Comparison of ENCODE assay signal across 26 cellular contexts in genomic region chr3:22627993-22628499, GRCh38.
"Had no signal": no experiment of that assay in that cellular context is flagged by ENCODE, and none has a peak within 500 bp of the region (broad histone marks: within the 10 kb centered on the region; RNA-seq: fewer than 3 reads in every experiment).

No MANE protein-coding gene starts in this region.

- ATAC-seq: mucosa of descending colon; naive thymus-derived CD4-positive, alpha-beta T cell; natural killer cell treated with Interleukin-12 subunit alpha and Interleukin-12 subunit beta and Interleukin-15 and Interleukin-18, amount 100 ng/mL, for 72 hours; sciatic nerve; stimulated activated naive B cell treated with anti-CD40 and anti-IgM and Interleukin-4, amounts not matched to agents 10 μg/mL and 1 μg/mL and 100 μg/mL, for 72 hours; stimulated activated naive CD8-positive, alpha-beta T cell treated with anti-CD3 and anti-CD28 coated beads, Interleukin-15, Interleukin-2, amounts not matched to agents 100 U/mL and 50 U/mL, for 24 hours; upper lobe of right lung had no signal

- H3K4me1 Mint-ChIP-seq: naive thymus-derived CD4-positive, alpha-beta T cell; neural crest cell; stimulated activated naive B cell treated with anti-CD40 and anti-IgM and Interleukin-4, amounts not matched to agents 10 μg/mL and 1 μg/mL and 100 μg/mL, for 72 hours had no signal

- H3K27ac Mint-ChIP-seq: naive thymus-derived CD4-positive, alpha-beta T cell; natural killer cell treated with Interleukin-12 subunit alpha and Interleukin-12 subunit beta and Interleukin-15 and Interleukin-18, amount 100 ng/mL, for 72 hours; progenitor cell of endocrine pancreas; stimulated activated naive B cell treated with anti-CD40 and anti-IgM and Interleukin-4, amounts not matched to agents 10 μg/mL and 1 μg/mL and 100 μg/mL, for 72 hours had no signal

- H3K4me3 ChIP-seq: left ventricle myocardium inferior, lung, mucosa of descending colon, ovary, right atrium auricular region, skin epidermis, stomach, testis, thyroid gland, transverse colon, upper lobe of right lung, uterus had no signal

- H3K4me1 ChIP-seq: left ventricle myocardium inferior, right atrium auricular region, stomach, testis, thyroid gland, transverse colon, upper lobe of right lung, uterus had no signal

- H3K36me3 ChIP-seq: left ventricle myocardium inferior, ovary, right atrium auricular region, stomach, thyroid gland, transverse colon, upper lobe of right lung, uterus had no signal

- H3K27me3 ChIP-seq: ovary, right atrium auricular region, stomach, testis, thyroid gland, transverse colon, upper lobe of right lung, uterus had no signal

- H3K36me3 Mint-ChIP-seq: naive thymus-derived CD4-positive, alpha-beta T cell; stimulated activated naive B cell treated with anti-CD40 and anti-IgM and Interleukin-4, amounts not matched to agents 10 μg/mL and 1 μg/mL and 100 μg/mL, for 72 hours had no signal

- H3K27me3 Mint-ChIP-seq: naive thymus-derived CD4-positive, alpha-beta T cell; natural killer cell treated with Interleukin-12 subunit alpha and Interleukin-12 subunit beta and Interleukin-15 and Interleukin-18, amount 100 ng/mL, for 72 hours; progenitor cell of endocrine pancreas had no signal

- H3K27ac ChIP-seq: left ventricle myocardium inferior, ovary, right atrium auricular region, skin epidermis, stomach, testis, thyroid gland, transverse colon, upper lobe of right lung, uterus had no signal

- DNase-seq: head of caudate nucleus; hippocampal formation; left ventricle myocardium inferior; midbrain; mucosa of descending colon; naive thymus-derived CD4-positive, alpha-beta T cell; ovary; stimulated activated CD4-positive, alpha-beta T cell treated with anti-CD3 and anti-CD28 coated beads, Interleukin-12 subunit alpha, Interleukin-12 subunit beta, amount 100 ng/mL, for 4 hours; stimulated activated CD4-positive, alpha-beta T cell treated with anti-CD3 and anti-CD28 coated beads, Interleukin-15, amount 100 ng/mL, for 24 hours; stimulated activated CD4-positive, alpha-beta T cell treated with anti-CD3 and anti-CD28 coated beads, Interleukin-2, amount 100 ng/mL, for 24 hours; stimulated activated CD4-positive, alpha-beta T cell treated with anti-CD3 and anti-CD28 coated beads, Interleukin-4, amount 100 ng/mL, for 1 hour; stimulated activated naive B cell treated with anti-CD40 and anti-IgM and Interleukin-4, amounts not matched to agents 10 μg/mL and 1 μg/mL and 100 μg/mL, for 72 hours; stimulated activated naive CD8-positive, alpha-beta T cell treated with anti-CD3 and anti-CD28 coated beads, Interleukin-15, Interleukin-2, amounts not matched to agents 100 U/mL and 50 U/mL, for 24 hours; stomach; testis; thyroid gland; transverse colon; upper lobe of right lung; uterus had no signal

- H3K9me3 ChIP-seq: mucosa of descending colon, ovary, testis, thyroid gland, transverse colon, upper lobe of right lung, uterus had no signal

- H3K4me3 Mint-ChIP-seq: naive thymus-derived CD4-positive, alpha-beta T cell; natural killer cell treated with Interleukin-12 subunit alpha and Interleukin-12 subunit beta and Interleukin-15 and Interleukin-18, amount 100 ng/mL, for 72 hours; neural crest cell; stimulated activated naive B cell treated with anti-CD40 and anti-IgM and Interleukin-4, amounts not matched to agents 10 μg/mL and 1 μg/mL and 100 μg/mL, for 72 hours had no signal
